ENCODE assay signal across 1 cellular context in genomic region chr1:234961468-234962339, GRCh38.
A peak's percentile ranks its signal among the peaks of the same experiment; 100 is the strongest.
TF ChIP-seq lines count a peak whose summit lies in the region.

No MANE protein-coding gene starts in this region.

TF ChIP-seq in HepG2, 621 proteins besides CTCF, POLR2A, EP300 and RAD21 (continued from another document and continues in another):
- TF ChIP-seq IKZF5 (CRISPR knock-in tag; IDR thresholded peaks at IDR 0.05): no peak
- TF ChIP-seq ZNF629 (CRISPR knock-in tag; conservative IDR thresholded peaks at IDR 0.05): no peak
- TF ChIP-seq BCL3 (CRISPR knock-in tag; IDR thresholded peaks at IDR 0.05): no peak
- TF ChIP-seq ZNF260 (CRISPR knock-in tag; IDR thresholded peaks at IDR 0.05; ENCODE audit: borderline replicate concordance, low read depth): no peak
- TF ChIP-seq TMF1 (CRISPR knock-in tag; IDR thresholded peaks at IDR 0.05; ENCODE audit: low read depth): no peak
- TF ChIP-seq HINFP (CRISPR knock-in tag; IDR thresholded peaks at IDR 0.05; ENCODE audit: low read depth): no peak
- no peak for TF ChIP-seq IRX3 (CRISPR knock-in tag; IDR thresholded peaks at IDR 0.05; ENCODE audit: borderline replicate concordance, low read depth)
- TF ChIP-seq ZNF318 (CRISPR knock-in tag; IDR thresholded peaks at IDR 0.05): no peak
- no peak for TF ChIP-seq CBX1 (IDR thresholded peaks at IDR 0.05; ENCODE audit: low read depth)
- no peak for TF ChIP-seq ZKSCAN8 (CRISPR knock-in tag; IDR thresholded peaks at IDR 0.05; ENCODE audit: borderline replicate concordance)
- TF ChIP-seq ZBTB43 (CRISPR knock-in tag; conservative IDR thresholded peaks at IDR 0.05): no peak
- TF ChIP-seq ZNF136 (CRISPR knock-in tag; IDR thresholded peaks at IDR 0.05; ENCODE audit: low read depth): no peak
- no peak for TF ChIP-seq CERS6 (CRISPR knock-in tag; IDR thresholded peaks at IDR 0.05)
- TF ChIP-seq ESRRA (CRISPR knock-in tag; IDR thresholded peaks at IDR 0.05; ENCODE audit: low read depth): no peak
- TF ChIP-seq SP2 (CRISPR knock-in tag; IDR thresholded peaks at IDR 0.05): no peak
- peak; percentile 93 for TF ChIP-seq ZBTB38 (CRISPR knock-in tag; IDR thresholded peaks at IDR 0.05)
- no peak for TF ChIP-seq ZNF256 (CRISPR knock-in tag; conservative IDR thresholded peaks at IDR 0.05)
- TF ChIP-seq SMARCC2 (IDR thresholded peaks at IDR 0.05): no peak
- no peak for TF ChIP-seq ZNF850 (CRISPR knock-in tag; conservative IDR thresholded peaks at IDR 0.05)
- TF ChIP-seq MXD3 (CRISPR knock-in tag; IDR thresholded peaks at IDR 0.05): no peak
- no peak for TF ChIP-seq ZNF34 (CRISPR knock-in tag; IDR thresholded peaks at IDR 0.05; ENCODE audit: borderline replicate concordance)
- TF ChIP-seq ZNF331 (CRISPR knock-in tag; IDR thresholded peaks at IDR 0.05): 0 out of 2 replicates have a peak, but pooled peaks have one; percentile 11
- no peak for TF ChIP-seq BHLHE40 (IDR thresholded peaks at IDR 0.05; ENCODE audit: low read length)
- TF ChIP-seq SMARCE1 (IDR thresholded peaks at IDR 0.05; ENCODE audit: borderline replicate concordance): no peak
- no peak for TF ChIP-seq THRA (CRISPR knock-in tag; IDR thresholded peaks at IDR 0.05; ENCODE audit: borderline replicate concordance)
- TF ChIP-seq CREB3 (CRISPR knock-in tag; IDR thresholded peaks at IDR 0.05): no peak
- peak; percentile 98 for TF ChIP-seq ZC3H4 (CRISPR knock-in tag; IDR thresholded peaks at IDR 0.05; ENCODE audit: borderline replicate concordance)
- no peak for TF ChIP-seq ZNF329 (CRISPR knock-in tag; IDR thresholded peaks at IDR 0.05; ENCODE audit: low read depth)
- no peak for TF ChIP-seq STAT6 (CRISPR knock-in tag; IDR thresholded peaks at IDR 0.05; ENCODE audit: borderline replicate concordance)
- TF ChIP-seq E2F1 (CRISPR knock-in tag; IDR thresholded peaks at IDR 0.05): no peak
